Comparison of ENCODE assay signal across 8 cellular contexts in the genomic region with DNA sequence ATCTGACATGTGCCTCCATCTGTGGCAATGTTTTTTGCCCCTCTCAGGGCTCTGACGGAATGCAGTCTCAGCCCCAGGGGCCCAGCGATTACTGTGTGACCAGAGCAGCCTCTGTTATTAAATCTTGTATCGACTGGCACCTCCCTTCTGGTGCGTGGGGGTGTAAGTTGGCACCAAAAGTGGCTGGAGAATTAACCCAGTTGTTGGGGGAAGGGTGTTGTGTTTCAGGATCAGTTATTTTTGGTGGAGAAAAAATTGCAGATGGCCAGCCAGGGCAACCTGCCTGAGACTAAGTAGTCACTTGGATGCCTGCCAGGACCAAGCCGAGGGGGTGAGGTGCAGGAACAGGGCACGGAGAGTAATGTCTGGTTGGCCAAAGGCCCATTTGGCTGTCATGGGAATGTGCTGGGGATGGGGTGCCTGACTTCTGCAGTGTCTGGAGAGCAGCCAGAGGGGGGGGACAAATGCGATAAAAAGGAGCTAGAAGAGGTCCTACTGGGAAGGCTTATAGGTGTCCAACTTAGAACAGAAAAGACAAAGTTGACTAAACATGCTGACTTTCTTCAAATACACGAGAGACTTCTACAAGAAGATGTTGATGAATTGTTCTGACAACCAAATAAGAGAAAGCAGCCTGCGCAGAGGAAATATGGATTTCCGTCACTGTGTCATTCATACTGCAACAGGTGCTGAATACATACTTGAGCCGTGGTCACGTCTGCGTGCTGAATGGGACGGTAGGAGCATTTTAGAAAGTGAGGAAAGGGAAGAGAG.
A peak's percentile ranks its signal among the peaks of the same experiment; 100 is the strongest.
DNase-seq lines count a peak whose midpoint lies in the region; ATAC-seq and TF ChIP-seq lines count a peak whose summit lies in the region.

No MANE protein-coding gene starts in this region.

- DNase-seq in HUDEP-2 (lab: John Stamatoyannopoulos, UW; ENCODE audit: unreplicated experiment in 76 of 76) (peak in 59 of 76 experiments; percentile 2 to 72 (median 39)), NCI-H2196 treated with DMSO at 0.1 percent for 48 hours (lab: John Stamatoyannopoulos, UW; ENCODE audit: unreplicated experiment) (peak; percentile 46), body of pancreas (peak; percentile 65 to 83 (median 72)), retinal pigment epithelial cell (ENCODE audit: low read depth) (peak; percentile 76), H7 (no peak), endothelial cell (ENCODE audit: low spot score) (no peak), midbrain (lab: John Stamatoyannopoulos, UW) (no peak), natural killer cell (no peak)

- H3K4me3 ChIP-seq in body of pancreas (no peak overlapping the region), retinal pigment epithelial cell (ENCODE audit: low read length) (no peak overlapping the region), H7 (ENCODE audit: insufficient read depth, low read depth, low read length) (no peak overlapping the region)

- H3K27ac Mint-ChIP-seq in endothelial cell (ENCODE audit: unreplicated experiment): no peak overlapping the region
- no peak overlapping the region for H3K27ac Mint-ChIP-seq in natural killer cell

- ATAC-seq in body of pancreas (peak; percentile 61), natural killer cell (no peak)

- H3K9me3 Mint-ChIP-seq in endothelial cell (ENCODE audit: unreplicated experiment) (no peaks in the 10 kb centered on the region), natural killer cell (no peaks in the 10 kb centered on the region)

- H3K36me3 ChIP-seq in body of pancreas (replicated peaks in 1 of 2; ENCODE audit: insufficient read depth in 1 of 2, low read depth in 2 of 2): no peaks in the 10 kb centered on the region
- no peaks in the 10 kb centered on the region for H3K36me3 ChIP-seq in H7 (replicated peaks; ENCODE audit: control insufficient read depth, insufficient read depth, low read length)

- H3K4me1 Mint-ChIP-seq in endothelial cell (ENCODE audit: unreplicated experiment) (peaks cover 2% of the 10 kb centered on the region), natural killer cell (no peaks in the 10 kb centered on the region)

- TF ChIP-seq CTCF in body of pancreas (IDR thresholded peaks at IDR 0.05): no peak
- TF ChIP-seq CTCF in retinal pigment epithelial cell (conservative IDR thresholded peaks at IDR 0.05; ENCODE audit: low read depth, low read length): no peak
- TF ChIP-seq CTCF in endothelial cell (IDR thresholded peaks at IDR 0.05; ENCODE audit: unreplicated experiment): no peak
- no peak for TF ChIP-seq CTCF in natural killer cell (IDR thresholded peaks at IDR 0.05)

- no peaks in the 10 kb centered on the region for H3K9me3 ChIP-seq in body of pancreas

- H3K4me1 ChIP-seq in body of pancreas: peaks cover 27% of the 10 kb centered on the region

- H3K4me3 Mint-ChIP-seq in endothelial cell (ENCODE audit: unreplicated experiment) (no peak overlapping the region), natural killer cell (no peak overlapping the region)

- TF ChIP-seq POLR2A in body of pancreas (IDR thresholded peaks at IDR 0.05): no peak

- H3K27me3 ChIP-seq in body of pancreas (no peaks in the 10 kb centered on the region), H7 (ENCODE audit: control insufficient read depth, insufficient read depth, low read length) (no peaks in the 10 kb centered on the region)

- peaks cover 7% of the 10 kb centered on the region for H3K27me3 Mint-ChIP-seq in endothelial cell (ENCODE audit: unreplicated experiment)
- peaks cover 8 to 27% of the 10 kb centered on the region in 2 donors for H3K27me3 Mint-ChIP-seq in natural killer cell (ENCODE audit: low read depth in 2 of 2)

- no peak overlapping the region for H3K27ac ChIP-seq in body of pancreas

- 27 to 45% methylated on average over 14 of the region's 14 CpGs for WGBS in body of pancreas, 2 donors

- H3K36me3 Mint-ChIP-seq in endothelial cell (ENCODE audit: low read depth, unreplicated experiment) (no peaks in the 10 kb centered on the region), natural killer cell (no peaks in the 10 kb centered on the region)

- intact Hi-C loops in body of pancreas (cut with DNase I) (no loop called here), natural killer cell (cut with micrococcal nuclease) (no loop called here)

Comparison
In these comparisons a context has a peak if more than half of its experiments do, and no peak if none do; other contexts are left out.
1. DNase-seq: peak in HUDEP-2 (59 of 76), NCI-H2196 treated with DMSO at 0.1 percent for 48 hours (single experiment), body of pancreas (4 of 4) and retinal pigment epithelial cell (single experiment); none in H7 (single experiment), endothelial cell (single experiment), midbrain (single experiment) and natural killer cell (single experiment).